ENCODE assay signal across 10 cellular contexts in genomic region chr4:109472343-109472761, GRCh38. TPM values are rescaled to one million over a fixed set of nuclear protein-coding genes. Genes with fewer than 3 reads are reported as not detected.
DNase-seq lines count a peak whose midpoint lies in the region; ATAC-seq and TF ChIP-seq lines count a peak whose summit lies in the region.
"Had no signal": no experiment of that assay in that cellular context is flagged by ENCODE, and none has a peak within 500 bp of the region (broad histone marks: within the 10 kb centered on the region; RNA-seq: fewer than 3 reads in every experiment).

No MANE protein-coding gene starts in this region.

- DNase-seq in DMS 273 (lab: John Stamatoyannopoulos, UW; ENCODE audit: unreplicated experiment) (peak; percentile 9), DMS 273 treated with DMSO at 0.1 percent for 48 hours (lab: John Stamatoyannopoulos, UW) (no peak), Kasumi-1 (lab: John Stamatoyannopoulos, UW) (peak; percentile 27 to 36), dedifferentiated amniotic fluid mesenchymal stem cell (ENCODE audit: extremely low spot score) (peak; percentile 15), omental fat pad (ENCODE audit: low spot score) (no peak), SKM-1 (lab: John Stamatoyannopoulos, UW; ENCODE audit: unreplicated experiment) (no peak), activated gamma-delta T cell (lab: John Stamatoyannopoulos, UW) (no peak)
- DNase-seq: gastrocnemius medialis, NCI-H1048 had no signal

- TF ChIP-seq CTCF in omental fat pad (IDR thresholded peaks at IDR 0.05), result no peak

- ATAC-seq in omental fat pad (ENCODE audit: low FRiP score), result peak; percentile 86
- no peak for ATAC-seq in HG03045 (IDR thresholded peaks at IDR 0.05; ENCODE audit: unreplicated experiment)

RNA-seq across cellular contexts. Expression of gene SEC24B, which starts 38.7 kb away (rescaled TPM):
- total RNA-seq in omental fat pad, result 10 to 100 TPM; 34.8 to 41.0 (median 37.8) TPM

Comparison
In these comparisons a context has a peak if more than half of its experiments do, and no peak if none do; other contexts are left out.
1. DNase-seq: peak in DMS 273 (single experiment), Kasumi-1 (2 of 2) and dedifferentiated amniotic fluid mesenchymal stem cell (single experiment); none in DMS 273 treated with DMSO at 0.1 percent for 48 hours (single experiment), omental fat pad (single experiment), SKM-1 (single experiment) and activated gamma-delta T cell (single experiment).